ENCODE assay signal across 18 cellular contexts in genomic region chr2:8413589-8414135, GRCh38.
DNase-seq lines count a peak whose midpoint lies in the region; FAIRE-seq and TF ChIP-seq lines count a peak whose summit lies in the region.
"Had no signal": no experiment of that assay in that cellular context is flagged by ENCODE, and none has a peak within 500 bp of the region (broad histone marks: within the 10 kb centered on the region; RNA-seq: fewer than 3 reads in every experiment).

No MANE protein-coding gene starts in this region.

- H3K4me3 Mint-ChIP-seq in MCF 10A (ENCODE audit: unreplicated experiment), result no peak overlapping the region
- H3K4me3 Mint-ChIP-seq: CD8-positive, alpha-beta T cell; memory B cell had no signal

- no peaks in the 10 kb centered on the region for H3K27me3 Mint-ChIP-seq in MCF 10A (ENCODE audit: insufficient read depth, unreplicated experiment)

- dilution Hi-C loops in mammary epithelial cell (cut with HindIII; ENCODE audit: low sequenced_read_pairs), result no loop called here

- no peaks in the 10 kb centered on the region for H4K20me1 ChIP-seq in mammary epithelial cell (ENCODE audit: insufficient read depth, low read length)

- no peaks in the 10 kb centered on the region for H3K4me1 Mint-ChIP-seq in MCF 10A (ENCODE audit: insufficient read depth, unreplicated experiment)

- no peak overlapping the region for H2AFZ ChIP-seq in mammary epithelial cell (ENCODE audit: low read depth, low read length)

- H3K36me3 Mint-ChIP-seq in MCF 10A (ENCODE audit: insufficient read depth, unreplicated experiment), result no peaks in the 10 kb centered on the region
- H3K36me3 Mint-ChIP-seq: CD8-positive, alpha-beta T cell; memory B cell had no signal

- H3K9me3 Mint-ChIP-seq in MCF 10A (ENCODE audit: unreplicated experiment), result peaks cover 23% of the 10 kb centered on the region
- H3K9me3 Mint-ChIP-seq: CD8-positive, alpha-beta T cell; memory B cell had no signal

- no peak for TF ChIP-seq CTCF in MCF 10A (IDR thresholded peaks at IDR 0.05; ENCODE audit: unreplicated experiment)
- TF ChIP-seq CTCF in mammary epithelial cell (conservative IDR thresholded peaks at IDR 0.05 in 1 of 2, IDR thresholded peaks at IDR 0.05 in 1 of 2; ENCODE audit: extremely low read depth in 1 of 2, insufficient read depth in 1 of 2, low read depth in 1 of 2, low read length in 2 of 2), result no peak
- no peak for TF ChIP-seq CTCF in VCaP (conservative IDR thresholded peaks at IDR 0.05)
- no peak for TF ChIP-seq CTCF in liver (IDR thresholded peaks at IDR 0.05; ENCODE audit: low read depth, low read length, missing input control)
- no peak for TF ChIP-seq CTCF in transverse colon (IDR thresholded peaks at IDR 0.05)
- TF ChIP-seq CTCF in GM10266 (IDR thresholded peaks at IDR 0.05; ENCODE audit: control insufficient read depth, insufficient read depth, low read depth, missing control alignments), result no peak

- H3K27me3 ChIP-seq in mammary epithelial cell (ENCODE audit: insufficient read depth, low read length) (no peaks in the 10 kb centered on the region), liver (ENCODE audit: control insufficient read depth in 4 of 4, insufficient read depth in 4 of 4, low read length in 3 of 4) (no peaks in the 10 kb centered on the region), transverse colon (no peaks in the 10 kb centered on the region)

- DNase-seq in MCF 10A (ENCODE audit: unreplicated experiment), result peak; percentile 73
- no peak for DNase-seq in mammary epithelial cell
- peak; percentile 60 for DNase-seq in transverse colon
- DNase-seq in RCC 7860 (ENCODE audit: low spot score), result no peak
- no peak for DNase-seq in GM10266 (ENCODE audit: extremely low spot score)
- DNase-seq in HEK293T (ENCODE audit: extremely low spot score), result no peak
- DNase-seq: activated effector memory CD4-positive, alpha-beta T cell treated with Interleukin-2 at 50 U/mL for 16 hours; CD8-positive, alpha-beta T cell; dermis blood vessel endothelial cell; HCEC 1CT; NCI-H1417 treated with DMSO at 0.1 percent for 48 hours; stimulated activated CD4-positive, alpha-beta T cell treated with anti-CD3 and anti-CD28 coated beads, Interleukin-12 subunit alpha, Interleukin-12 subunit beta, amount 100 ng/mL, for 4 hours had no signal

- peaks cover 4% of the 10 kb centered on the region for H3K9me3 ChIP-seq in mammary epithelial cell (replicated peaks; ENCODE audit: insufficient read depth, low read length)
- no peaks in the 10 kb centered on the region for H3K9me3 ChIP-seq in liver (ENCODE audit: control insufficient read depth in 4 of 4, low read length in 3 of 4)
- H3K9me3 ChIP-seq in transverse colon, result no peaks in the 10 kb centered on the region

- no peaks in the 10 kb centered on the region for H3K79me2 ChIP-seq in mammary epithelial cell (ENCODE audit: insufficient read depth, low read length)

- H3K4me1 ChIP-seq in mammary epithelial cell (ENCODE audit: insufficient read depth, low read length), result no peaks in the 10 kb centered on the region
- H3K4me1 ChIP-seq in liver (ENCODE audit: control insufficient read depth in 4 of 4, insufficient read depth in 4 of 4, low read length in 3 of 4), result peaks cover 28 to 77% (median 52%) of the 10 kb centered on the region in 4 donors
- H3K4me1 ChIP-seq in transverse colon, result peaks cover 0 to 37% (median 17%) of the 10 kb centered on the region in 4 donors

- H3K9ac ChIP-seq in mammary epithelial cell (ENCODE audit: insufficient read depth, low read length) (no peak overlapping the region), liver (ENCODE audit: low read depth in 1 of 2, low read length in 2 of 2) (peak overlapping the region; percentile 54 to 70)

- H3K36me3 ChIP-seq in mammary epithelial cell (ENCODE audit: insufficient read depth, low read length), result no peaks in the 10 kb centered on the region
- H3K36me3 ChIP-seq in liver (ENCODE audit: control insufficient read depth in 4 of 4, insufficient read depth in 3 of 4, low read depth in 1 of 4, low read length in 3 of 4), result no peaks in the 10 kb centered on the region
- H3K36me3 ChIP-seq in transverse colon, result no peaks in the 10 kb centered on the region

- TF ChIP-seq POLR2A in transverse colon (IDR thresholded peaks at IDR 0.05), result no peak

- H3K27ac ChIP-seq in mammary epithelial cell (ENCODE audit: insufficient read depth, low read depth, low read length) (no peak overlapping the region), VCaP (peak overlapping the region; percentile 70), liver (ENCODE audit: low read depth in 1 of 2, low read length in 2 of 2) (peak overlapping the region; percentile 88 to 98), transverse colon (peak overlapping the region; percentile 38 to 63 (median 56))
- H3K27ac ChIP-seq: SK-N-MC had no signal

- 65% methylated on average over 6 of the region's 6 CpGs for WGBS in mammary epithelial cell (ENCODE audit: low coverage, missing lambda C conversion rate)
- WGBS in liver, result 22% methylated on average over 6 of the region's 6 CpGs
- WGBS in transverse colon (ENCODE audit: low coverage in 1 of 2), 2 donors, result 40 to 55% methylated on average over 5 to 6 of the region's 6 CpGs

- POLR2A ChIA-PET in MCF 10A (lab: Yijun Ruan, JAX), result no interaction called here
- POLR2A ChIA-PET in HEK293T (lab: Yijun Ruan, JAX), result no interaction called here

- no peak for TF ChIP-seq EP300 in transverse colon (IDR thresholded peaks at IDR 0.05; ENCODE audit: low read depth)

- H3K4me3 ChIP-seq in mammary epithelial cell (replicated peaks in 1 of 3; ENCODE audit: insufficient read depth in 1 of 3, low read depth in 2 of 3, low read length in 3 of 3) (no peak overlapping the region), liver (ENCODE audit: low read depth in 1 of 3, low read length in 3 of 3) (no peak overlapping the region), transverse colon (no peak overlapping the region)
- H3K4me3 ChIP-seq: SK-N-MC had no signal

- H3K27ac Mint-ChIP-seq in MCF 10A (ENCODE audit: low read depth, unreplicated experiment), result no peak overlapping the region
- H3K27ac Mint-ChIP-seq: CD8-positive, alpha-beta T cell; memory B cell had no signal

- H3K4me2 ChIP-seq in mammary epithelial cell (ENCODE audit: insufficient read depth, low read depth, low read length), result no peak overlapping the region

- no peak for FAIRE-seq in RCC 7860 (lab: Jason Lieb, UNC)
- FAIRE-seq: astrocyte, GM12891 had no signal

- no TSS peak for BruUV-seq in MCF 10A (replicated peaks; lab: Mats Ljungman, UMichigan)
- BruUV-seq in mammary epithelial cell (replicated peaks; lab: Mats Ljungman, UMichigan), result no TSS peak

- CTCF ChIA-PET in MCF 10A (lab: Yijun Ruan, JAX), result interaction anchor here (0.7 kb wide), 1 partner anchor 1749 kb away, joined by 3 read pairs; no protein-coding TSS in a partner anchor
- CTCF ChIA-PET in mammary epithelial cell (lab: Charles Lee; ENCODE audit: low non-redundant PET), result no interaction called here
- CTCF ChIA-PET in HEK293T (lab: Yijun Ruan, JAX), result no interaction called here

- TF ChIP-seq RAD21 in liver (IDR thresholded peaks at IDR 0.05), result peak; percentile 70 to 77

- in situ Hi-C loops in mammary epithelial cell (cut with MboI; ENCODE audit: low sequenced_read_pairs in 2 of 2), result no loop called here
- in situ Hi-C loops in transverse colon (cut with MboI; ENCODE audit: low pct_ligation_motif_present in 1 of 4, low pct_unique_long_range_greater_than_20kb in 1 of 4, low sequenced_read_pairs in 3 of 4), result no loop called here

- intact Hi-C loops in MCF 10A (cut with micrococcal nuclease) (no loop called here), mammary epithelial cell (cut with micrococcal nuclease) (no loop called here), transverse colon (cut with DNase I; ENCODE audit: low total_unique reads) (no loop called here)

TF ChIP-seq in liver, 16 proteins besides CTCF, POLR2A, EP300 and RAD21 (continues in another document):
- TF ChIP-seq ATF3 (IDR thresholded peaks at IDR 0.05) (peak; percentile 73), ZBTB33 (IDR thresholded peaks at IDR 0.05) (peak; percentile 95), NR2F2 (IDR thresholded peaks at IDR 0.05) (peak; percentile 62)

TF ChIP-seq in HEK293T, 16 proteins besides CTCF, POLR2A, EP300 and RAD21:
- TF ChIP-seq FOXM1 (IDR thresholded peaks at IDR 0.05; ENCODE audit: borderline replicate concordance) (no peak), CTBP1 (IDR thresholded peaks at IDR 0.05; ENCODE audit: borderline replicate concordance) (no peak), TARDBP (IDR thresholded peaks at IDR 0.05) (no peak), NFRKB (IDR thresholded peaks at IDR 0.05) (no peak), SP1 (IDR thresholded peaks at IDR 0.05) (no peak), BHLHE40 (IDR thresholded peaks at IDR 0.05; ENCODE audit: borderline replicate concordance) (no peak), ELF4 (IDR thresholded peaks at IDR 0.05) (no peak), LEF1 (IDR thresholded peaks at IDR 0.05; ENCODE audit: borderline replicate concordance) (no peak), FOXA1 (IDR thresholded peaks at IDR 0.05) (no peak), ZNF384 (IDR thresholded peaks at IDR 0.05) (no peak), PKNOX1 (IDR thresholded peaks at IDR 0.05) (no peak), SUZ12 (IDR thresholded peaks at IDR 0.05) (no peak), L3MBTL2 (conservative IDR thresholded peaks at IDR 0.05) (no peak), ARNT (IDR thresholded peaks at IDR 0.05) (no peak), HDGF (IDR thresholded peaks at IDR 0.05; ENCODE audit: borderline replicate concordance) (no peak)

Comparison
In these comparisons a context has a peak if more than half of its experiments do, and no peak if none do; other contexts are left out.
1. DNase-seq: peak in MCF 10A (single experiment) and transverse colon (single experiment); none in mammary epithelial cell (single experiment), RCC 7860 (single experiment), GM10266 (single experiment) and HEK293T (single experiment).